Comparison of ENCODE assay signal across 1 cellular context in the genomic region with DNA sequence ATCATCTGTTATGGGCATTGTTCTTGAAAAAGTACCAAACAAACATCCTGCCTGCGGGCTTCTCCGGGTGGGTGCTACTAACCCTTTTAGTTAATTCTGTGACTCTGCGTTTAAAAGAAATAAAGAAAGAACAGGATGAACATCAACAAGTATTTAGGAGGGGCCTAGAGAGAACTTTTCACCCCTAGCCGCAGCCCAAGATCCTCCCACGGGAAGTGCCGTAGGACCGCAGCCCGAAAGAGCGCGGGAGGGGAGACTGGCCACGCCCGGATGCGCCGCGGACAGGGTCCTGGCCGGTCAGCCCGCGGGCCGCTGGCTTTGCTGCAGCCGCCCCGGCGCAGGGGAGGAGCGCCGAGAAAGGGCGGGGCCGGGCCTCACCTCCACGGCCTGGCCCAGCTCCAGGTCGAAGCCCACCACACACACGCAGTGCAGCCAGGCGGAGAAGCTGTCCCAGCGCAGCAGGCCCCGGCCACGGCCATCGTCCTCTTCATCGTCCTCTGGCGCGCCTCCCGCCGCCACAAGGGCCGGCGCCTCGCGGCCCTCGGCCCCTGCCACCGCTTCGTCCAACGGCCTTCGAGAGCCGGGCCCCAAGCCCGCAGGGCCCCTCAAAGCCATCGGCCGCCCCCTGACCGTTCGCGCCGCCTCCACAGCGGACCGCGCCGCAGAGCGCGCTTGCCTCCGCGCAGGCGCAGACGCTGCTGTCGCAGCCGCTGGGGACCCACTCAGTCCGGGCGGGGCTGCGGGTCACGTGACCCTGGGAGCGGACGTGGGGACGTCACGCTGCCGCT.
TF ChIP-seq lines count a peak whose summit lies in the region.

A gene with protein sequence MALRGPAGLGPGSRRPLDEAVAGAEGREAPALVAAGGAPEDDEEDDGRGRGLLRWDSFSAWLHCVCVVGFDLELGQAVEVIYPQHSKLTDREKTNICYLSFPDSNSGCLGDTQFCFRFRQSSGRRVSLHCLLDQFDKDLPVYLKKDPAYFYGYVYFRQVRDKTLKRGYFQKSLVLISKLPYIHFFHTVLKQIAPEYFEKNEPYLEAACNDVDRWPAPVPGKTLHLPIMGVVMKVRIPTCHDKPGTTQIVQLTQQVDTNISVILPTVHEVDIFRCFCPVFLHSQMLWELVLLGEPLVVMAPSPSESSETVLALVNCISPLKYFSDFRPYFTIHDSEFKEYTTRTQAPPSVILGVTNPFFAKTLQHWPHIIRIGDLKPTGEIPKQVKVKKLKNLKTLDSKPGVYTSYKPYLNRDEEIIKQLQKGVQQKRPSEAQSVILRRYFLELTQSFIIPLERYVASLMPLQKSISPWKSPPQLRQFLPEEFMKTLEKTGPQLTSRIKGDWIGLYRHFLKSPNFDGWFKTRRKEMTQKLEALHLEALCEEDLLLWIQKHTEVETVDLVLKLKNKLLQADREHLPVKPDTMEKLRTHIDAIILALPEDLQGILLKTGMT (minus strand): TSS at position 674 of the 788 bp plus-strand sequence. CDS start 59 bp downstream, at position 615.

TF ChIP-seq in HepG2, 621 proteins besides CTCF, POLR2A, EP300 and RAD21 (continued from another document and continues in another):
- TF ChIP-seq, protein P1, sequence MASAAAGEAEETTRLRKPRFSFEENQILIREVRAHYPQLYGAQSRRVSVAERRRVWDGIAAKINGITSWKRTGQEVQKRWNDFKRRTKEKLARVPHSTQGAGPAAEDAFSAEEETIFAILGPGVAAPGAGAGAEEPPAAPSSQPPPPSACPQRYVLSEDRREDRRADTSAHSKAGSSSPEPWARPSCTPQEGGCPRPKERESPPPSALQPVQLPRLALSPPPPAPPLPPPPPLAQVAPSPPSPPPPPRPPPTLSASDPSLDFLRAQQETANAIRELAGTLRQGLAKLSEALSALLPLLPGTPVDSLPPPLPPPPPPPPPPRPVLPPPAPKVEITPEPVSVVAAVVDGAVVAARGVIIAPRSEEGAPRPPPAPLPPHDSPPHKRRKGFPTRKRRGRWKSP (CRISPR knock-in tag; IDR thresholded peaks at IDR 0.05): peak; percentile 98
- TF ChIP-seq, protein P2, sequence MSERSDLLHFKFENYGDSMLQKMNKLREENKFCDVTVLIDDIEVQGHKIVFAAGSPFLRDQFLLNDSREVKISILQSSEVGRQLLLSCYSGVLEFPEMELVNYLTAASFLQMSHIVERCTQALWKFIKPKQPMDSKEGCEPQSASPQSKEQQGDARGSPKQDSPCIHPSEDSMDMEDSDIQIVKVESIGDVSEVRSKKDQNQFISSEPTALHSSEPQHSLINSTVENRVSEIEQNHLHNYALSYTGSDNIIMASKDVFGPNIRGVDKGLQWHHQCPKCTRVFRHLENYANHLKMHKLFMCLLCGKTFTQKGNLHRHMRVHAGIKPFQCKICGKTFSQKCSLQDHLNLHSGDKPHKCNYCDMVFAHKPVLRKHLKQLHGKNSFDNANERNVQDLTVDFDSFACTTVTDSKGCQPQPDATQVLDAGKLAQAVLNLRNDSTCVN (CRISPR knock-in tag; IDR thresholded peaks at IDR 0.05; ENCODE audit: borderline replicate concordance): peak; percentile 45; the same call in 1 of the 2 replicates
- TF ChIP-seq ZNF121 (CRISPR knock-in tag; IDR thresholded peaks at IDR 0.05) (0 out of 2 replicates have a peak, but pooled peaks have one; percentile 57), KAT8 (CRISPR knock-in tag; IDR thresholded peaks at IDR 0.05) (peak; percentile 82), MTA3 (CRISPR knock-in tag; IDR thresholded peaks at IDR 0.05) (no peak), NR2F1 (CRISPR knock-in tag; IDR thresholded peaks at IDR 0.05) (no peak), ZNF589 (CRISPR knock-in tag; conservative IDR thresholded peaks at IDR 0.05) (peak; percentile 74; the same call in 1 of the 2 replicates), GATAD1 (CRISPR knock-in tag; IDR thresholded peaks at IDR 0.05) (peak; percentile 64; the same call in 1 of the 2 replicates), NFYC (CRISPR knock-in tag; IDR thresholded peaks at IDR 0.05) (peak; percentile 6; the same call in 1 of the 2 replicates), SSRP1 (CRISPR knock-in tag; IDR thresholded peaks at IDR 0.05) (0 out of 2 replicates have a peak, but pooled peaks have one; percentile 35), ATF7 (IDR thresholded peaks at IDR 0.05) (no peak), ATF7 (CRISPR knock-in tag; IDR thresholded peaks at IDR 0.05) (no peak), ZFP41 (CRISPR knock-in tag; IDR thresholded peaks at IDR 0.05; ENCODE audit: borderline replicate concordance) (no peak), ZFP62 (CRISPR knock-in tag; IDR thresholded peaks at IDR 0.05) (no peak), PAWR (CRISPR knock-in tag; IDR thresholded peaks at IDR 0.05; ENCODE audit: borderline replicate concordance) (no peak), HDAC6 (IDR thresholded peaks at IDR 0.05; ENCODE audit: low read depth, low read length) (no peak), TOE1 (CRISPR knock-in tag; IDR thresholded peaks at IDR 0.05) (peak; percentile 49; the same call in 1 of the 2 replicates), ZNF652 (CRISPR knock-in tag; IDR thresholded peaks at IDR 0.05; ENCODE audit: borderline replicate concordance, low read depth) (no peak), FOXC1 (CRISPR knock-in tag; IDR thresholded peaks at IDR 0.05; ENCODE audit: borderline replicate concordance) (peak; percentile 99), ZNF543 (CRISPR knock-in tag; IDR thresholded peaks at IDR 0.05) (peak; percentile 89; the same call in 1 of the 2 replicates), SMAD1 (CRISPR knock-in tag; IDR thresholded peaks at IDR 0.05; ENCODE audit: borderline replicate concordance, low read depth) (peak; percentile 80), DR1 (CRISPR knock-in tag; IDR thresholded peaks at IDR 0.05) (peak; percentile 61; the same call in 1 of the 2 replicates), ZNF816 (CRISPR knock-in tag; IDR thresholded peaks at IDR 0.05; ENCODE audit: borderline replicate concordance) (peak; percentile 88), MLLT10 (CRISPR knock-in tag; IDR thresholded peaks at IDR 0.05) (no peak), REXO4 (CRISPR knock-in tag; IDR thresholded peaks at IDR 0.05; ENCODE audit: borderline replicate concordance) (peak; percentile 85; the same call in 1 of the 2 replicates), ZKSCAN5 (CRISPR knock-in tag; IDR thresholded peaks at IDR 0.05) (no peak), TEAD3 (CRISPR knock-in tag; optimal IDR thresholded peaks at IDR 0.05; ENCODE audit: borderline replicate concordance) (no peak), RXRA (CRISPR knock-in tag; IDR thresholded peaks at IDR 0.05) (peak; percentile 41), FOXM1 (CRISPR knock-in tag; IDR thresholded peaks at IDR 0.05) (no peak), PHF21A (CRISPR knock-in tag; IDR thresholded peaks at IDR 0.05) (peak; percentile 86), MXI1 (IDR thresholded peaks at IDR 0.05; ENCODE audit: borderline replicate concordance, low read depth, low read length) (no peak; the same call in 1 of the 3 replicates)
- TF ChIP-seq, protein P3, sequence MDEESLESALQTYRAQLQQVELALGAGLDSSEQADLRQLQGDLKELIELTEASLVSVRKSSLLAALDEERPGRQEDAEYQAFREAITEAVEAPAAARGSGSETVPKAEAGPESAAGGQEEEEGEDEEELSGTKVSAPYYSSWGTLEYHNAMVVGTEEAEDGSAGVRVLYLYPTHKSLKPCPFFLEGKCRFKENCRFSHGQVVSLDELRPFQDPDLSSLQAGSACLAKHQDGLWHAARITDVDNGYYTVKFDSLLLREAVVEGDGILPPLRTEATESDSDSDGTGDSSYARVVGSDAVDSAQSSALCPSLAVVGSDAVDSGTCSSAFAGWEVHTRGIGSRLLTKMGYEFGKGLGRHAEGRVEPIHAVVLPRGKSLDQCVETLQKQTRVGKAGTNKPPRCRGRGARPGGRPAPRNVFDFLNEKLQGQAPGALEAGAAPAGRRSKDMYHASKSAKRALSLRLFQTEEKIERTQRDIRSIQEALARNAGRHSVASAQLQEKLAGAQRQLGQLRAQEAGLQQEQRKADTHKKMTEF (CRISPR knock-in tag; IDR thresholded peaks at IDR 0.05): peak; percentile 91
- TF ChIP-seq, protein P4, sequence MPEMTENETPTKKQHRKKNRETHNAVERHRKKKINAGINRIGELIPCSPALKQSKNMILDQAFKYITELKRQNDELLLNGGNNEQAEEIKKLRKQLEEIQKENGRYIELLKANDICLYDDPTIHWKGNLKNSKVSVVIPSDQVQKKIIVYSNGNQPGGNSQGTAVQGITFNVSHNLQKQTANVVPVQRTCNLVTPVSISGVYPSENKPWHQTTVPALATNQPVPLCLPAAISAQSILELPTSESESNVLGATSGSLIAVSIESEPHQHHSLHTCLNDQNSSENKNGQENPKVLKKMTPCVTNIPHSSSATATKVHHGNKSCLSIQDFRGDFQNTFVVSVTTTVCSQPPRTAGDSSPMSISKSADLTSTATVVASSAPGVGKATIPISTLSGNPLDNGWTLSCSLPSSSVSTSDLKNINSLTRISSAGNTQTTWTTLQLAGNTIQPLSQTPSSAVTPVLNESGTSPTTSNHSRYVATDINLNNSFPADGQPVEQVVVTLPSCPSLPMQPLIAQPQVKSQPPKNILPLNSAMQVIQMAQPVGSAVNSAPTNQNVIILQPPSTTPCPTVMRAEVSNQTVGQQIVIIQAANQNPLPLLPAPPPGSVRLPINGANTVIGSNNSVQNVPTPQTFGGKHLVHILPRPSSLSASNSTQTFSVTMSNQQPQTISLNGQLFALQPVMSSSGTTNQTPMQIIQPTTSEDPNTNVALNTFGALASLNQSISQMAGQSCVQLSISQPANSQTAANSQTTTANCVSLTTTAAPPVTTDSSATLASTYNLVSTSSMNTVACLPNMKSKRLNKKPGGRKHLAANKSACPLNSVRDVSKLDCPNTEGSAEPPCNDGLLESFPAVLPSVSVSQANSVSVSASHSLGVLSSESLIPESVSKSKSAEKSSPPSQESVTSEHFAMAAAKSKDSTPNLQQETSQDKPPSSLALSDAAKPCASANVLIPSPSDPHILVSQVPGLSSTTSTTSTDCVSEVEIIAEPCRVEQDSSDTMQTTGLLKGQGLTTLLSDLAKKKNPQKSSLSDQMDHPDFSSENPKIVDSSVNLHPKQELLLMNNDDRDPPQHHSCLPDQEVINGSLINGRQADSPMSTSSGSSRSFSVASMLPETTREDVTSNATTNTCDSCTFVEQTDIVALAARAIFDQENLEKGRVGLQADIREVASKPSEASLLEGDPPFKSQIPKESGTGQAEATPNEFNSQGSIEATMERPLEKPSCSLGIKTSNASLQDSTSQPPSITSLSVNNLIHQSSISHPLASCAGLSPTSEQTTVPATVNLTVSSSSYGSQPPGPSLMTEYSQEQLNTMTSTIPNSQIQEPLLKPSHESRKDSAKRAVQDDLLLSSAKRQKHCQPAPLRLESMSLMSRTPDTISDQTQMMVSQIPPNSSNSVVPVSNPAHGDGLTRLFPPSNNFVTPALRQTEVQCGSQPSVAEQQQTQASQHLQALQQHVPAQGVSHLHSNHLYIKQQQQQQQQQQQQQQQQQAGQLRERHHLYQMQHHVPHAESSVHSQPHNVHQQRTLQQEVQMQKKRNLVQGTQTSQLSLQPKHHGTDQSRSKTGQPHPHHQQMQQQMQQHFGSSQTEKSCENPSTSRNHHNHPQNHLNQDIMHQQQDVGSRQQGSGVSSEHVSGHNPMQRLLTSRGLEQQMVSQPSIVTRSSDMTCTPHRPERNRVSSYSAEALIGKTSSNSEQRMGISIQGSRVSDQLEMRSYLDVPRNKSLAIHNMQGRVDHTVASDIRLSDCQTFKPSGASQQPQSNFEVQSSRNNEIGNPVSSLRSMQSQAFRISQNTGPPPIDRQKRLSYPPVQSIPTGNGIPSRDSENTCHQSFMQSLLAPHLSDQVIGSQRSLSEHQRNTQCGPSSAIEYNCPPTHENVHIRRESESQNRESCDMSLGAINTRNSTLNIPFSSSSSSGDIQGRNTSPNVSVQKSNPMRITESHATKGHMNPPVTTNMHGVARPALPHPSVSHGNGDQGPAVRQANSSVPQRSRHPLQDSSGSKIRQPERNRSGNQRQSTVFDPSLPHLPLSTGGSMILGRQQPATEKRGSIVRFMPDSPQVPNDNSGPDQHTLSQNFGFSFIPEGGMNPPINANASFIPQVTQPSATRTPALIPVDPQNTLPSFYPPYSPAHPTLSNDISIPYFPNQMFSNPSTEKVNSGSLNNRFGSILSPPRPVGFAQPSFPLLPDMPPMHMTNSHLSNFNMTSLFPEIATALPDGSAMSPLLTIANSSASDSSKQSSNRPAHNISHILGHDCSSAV (CRISPR knock-in tag; IDR thresholded peaks at IDR 0.05; ENCODE audit: borderline replicate concordance): no peak; the same call in 1 of the 2 replicates
- TF ChIP-seq, protein P5, sequence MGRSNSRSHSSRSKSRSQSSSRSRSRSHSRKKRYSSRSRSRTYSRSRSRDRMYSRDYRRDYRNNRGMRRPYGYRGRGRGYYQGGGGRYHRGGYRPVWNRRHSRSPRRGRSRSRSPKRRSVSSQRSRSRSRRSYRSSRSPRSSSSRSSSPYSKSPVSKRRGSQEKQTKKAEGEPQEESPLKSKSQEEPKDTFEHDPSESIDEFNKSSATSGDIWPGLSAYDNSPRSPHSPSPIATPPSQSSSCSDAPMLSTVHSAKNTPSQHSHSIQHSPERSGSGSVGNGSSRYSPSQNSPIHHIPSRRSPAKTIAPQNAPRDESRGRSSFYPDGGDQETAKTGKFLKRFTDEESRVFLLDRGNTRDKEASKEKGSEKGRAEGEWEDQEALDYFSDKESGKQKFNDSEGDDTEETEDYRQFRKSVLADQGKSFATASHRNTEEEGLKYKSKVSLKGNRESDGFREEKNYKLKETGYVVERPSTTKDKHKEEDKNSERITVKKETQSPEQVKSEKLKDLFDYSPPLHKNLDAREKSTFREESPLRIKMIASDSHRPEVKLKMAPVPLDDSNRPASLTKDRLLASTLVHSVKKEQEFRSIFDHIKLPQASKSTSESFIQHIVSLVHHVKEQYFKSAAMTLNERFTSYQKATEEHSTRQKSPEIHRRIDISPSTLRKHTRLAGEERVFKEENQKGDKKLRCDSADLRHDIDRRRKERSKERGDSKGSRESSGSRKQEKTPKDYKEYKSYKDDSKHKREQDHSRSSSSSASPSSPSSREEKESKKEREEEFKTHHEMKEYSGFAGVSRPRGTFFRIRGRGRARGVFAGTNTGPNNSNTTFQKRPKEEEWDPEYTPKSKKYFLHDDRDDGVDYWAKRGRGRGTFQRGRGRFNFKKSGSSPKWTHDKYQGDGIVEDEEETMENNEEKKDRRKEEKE (IDR thresholded peaks at IDR 0.05): no peak
- TF ChIP-seq, protein P6, sequence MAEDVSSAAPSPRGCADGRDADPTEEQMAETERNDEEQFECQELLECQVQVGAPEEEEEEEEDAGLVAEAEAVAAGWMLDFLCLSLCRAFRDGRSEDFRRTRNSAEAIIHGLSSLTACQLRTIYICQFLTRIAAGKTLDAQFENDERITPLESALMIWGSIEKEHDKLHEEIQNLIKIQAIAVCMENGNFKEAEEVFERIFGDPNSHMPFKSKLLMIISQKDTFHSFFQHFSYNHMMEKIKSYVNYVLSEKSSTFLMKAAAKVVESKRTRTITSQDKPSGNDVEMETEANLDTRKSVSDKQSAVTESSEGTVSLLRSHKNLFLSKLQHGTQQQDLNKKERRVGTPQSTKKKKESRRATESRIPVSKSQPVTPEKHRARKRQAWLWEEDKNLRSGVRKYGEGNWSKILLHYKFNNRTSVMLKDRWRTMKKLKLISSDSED (CRISPR knock-in tag; IDR thresholded peaks at IDR 0.05): peak; percentile 80; the same call in 1 of the 2 replicates
- TF ChIP-seq, protein P7, sequence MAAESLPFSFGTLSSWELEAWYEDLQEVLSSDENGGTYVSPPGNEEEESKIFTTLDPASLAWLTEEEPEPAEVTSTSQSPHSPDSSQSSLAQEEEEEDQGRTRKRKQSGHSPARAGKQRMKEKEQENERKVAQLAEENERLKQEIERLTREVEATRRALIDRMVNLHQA (CRISPR knock-in tag; IDR thresholded peaks at IDR 0.05): no peak
